ENCODE assay signal across 9 cellular contexts in the genomic region with DNA sequence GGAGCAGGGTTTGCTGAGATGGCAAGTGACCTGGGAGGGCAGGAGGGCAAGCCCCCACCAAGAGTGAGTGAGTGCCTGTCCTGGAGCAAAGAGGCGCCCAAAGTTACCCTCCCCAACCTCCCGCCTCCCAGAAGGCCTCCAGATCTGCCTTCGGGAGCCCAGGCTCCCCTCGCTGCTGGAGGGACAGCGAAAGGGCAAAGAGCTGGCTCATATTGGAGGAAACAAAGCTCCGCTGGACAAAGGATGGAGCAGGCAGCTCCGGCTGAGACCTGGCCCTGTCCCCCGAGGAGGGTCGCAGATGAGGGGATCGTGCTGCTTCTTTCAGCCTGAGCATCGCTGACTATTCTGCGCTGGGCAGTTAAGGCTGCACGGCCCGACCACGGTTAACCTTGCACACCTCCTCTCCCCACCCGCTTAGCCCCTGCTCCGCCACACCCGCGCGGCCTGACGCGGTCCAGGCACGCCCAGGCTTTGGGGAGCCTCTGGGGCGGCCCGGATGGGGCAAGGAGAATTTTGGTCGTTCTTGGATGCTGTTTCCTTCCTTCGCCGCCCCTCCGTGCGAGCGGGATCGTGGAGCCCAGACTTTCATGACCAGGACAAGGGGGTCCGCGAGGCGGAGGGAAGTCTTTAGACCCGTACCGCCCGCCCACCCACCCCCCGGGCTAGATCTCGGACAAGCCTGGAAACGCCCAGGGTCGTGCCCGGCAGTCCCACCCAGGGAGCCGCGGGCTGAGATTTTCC. TPM values are rescaled to one million over a fixed set of nuclear protein-coding genes. Genes with fewer than 3 reads are reported as not detected.
A peak's percentile ranks its signal among the peaks of the same experiment; 100 is the strongest.
DNase-seq lines count a peak whose midpoint lies in the region; ATAC-seq, FAIRE-seq and TF ChIP-seq lines count a peak whose summit lies in the region.
"Had no signal": no experiment of that assay in that cellular context is flagged by ENCODE, and none has a peak within 500 bp of the region (broad histone marks: within the 10 kb centered on the region; RNA-seq: fewer than 3 reads in every experiment).

No MANE protein-coding gene starts in this region.

- H3K4me1 ChIP-seq in HUES64 (ENCODE audit: insufficient read depth, low read length) (peaks cover 4% of the 10 kb centered on the region; the same call in 1 of the 2 replicates), HepG2 (ENCODE audit: insufficient read depth, low read length) (peaks cover 32% of the 10 kb centered on the region)

- H3K36me3 ChIP-seq in HUES64 (ENCODE audit: insufficient read depth, low read length): no peaks in the 10 kb centered on the region
- peaks cover 2% of the 10 kb centered on the region for H3K36me3 ChIP-seq in bronchial epithelial cell (ENCODE audit: control insufficient read depth, insufficient read depth, low read length)
- H3K36me3 ChIP-seq in HepG2 (replicated peaks in 1 of 2; ENCODE audit: control insufficient read depth in 1 of 2, insufficient read depth in 2 of 2, low read length in 2 of 2): no peaks in the 10 kb centered on the region

- H3K4me3 Mint-ChIP-seq in stimulated activated memory B cell treated with anti-CD40 and anti-IgM and Interleukin-4, amounts not matched to agents 10 μg/mL and 1 μg/mL and 100 μg/mL, for 72 hours: peak overlapping the region; percentile 32

- no peak for FAIRE-seq in bronchial epithelial cell (lab: Jason Lieb, UNC)
- no peak for FAIRE-seq in HepG2 (lab: Jason Lieb, UNC)

- in situ Hi-C loops in HepG2 (cut with HindIII; ENCODE audit: extremely low pct_ligation_motif_present, low pct_unique_long_range_greater_than_20kb): no loop called here

- no peak for DNase-seq in bronchial epithelial cell (ENCODE audit: low read depth)
- DNase-seq in HepG2 (ENCODE audit: low spot score): no peak
- no peak for DNase-seq in cerebellar nuclear complex (lab: John Stamatoyannopoulos, UW)
- no peak for DNase-seq in ureter (ENCODE audit: low spot score)
- DNase-seq: NCI-H2081 treated with DMSO at 0.1 percent for 48 hours had no signal

- no peak for TF ChIP-seq EP300 in HepG2 (IDR thresholded peaks at IDR 0.05; ENCODE audit: low read depth in 2 of 2, low read length in 2 of 2)
- TF ChIP-seq EP300 in HepG2 (CRISPR knock-in tag; IDR thresholded peaks at IDR 0.05; ENCODE audit: borderline replicate concordance): no peak

- BruUV-seq in HepG2 (replicated peaks; lab: Mats Ljungman, UMichigan): no TSS peak

- H3K9me3 ChIP-seq in HUES64 (ENCODE audit: insufficient read depth, low read depth, low read length): no peaks in the 10 kb centered on the region
- no peaks in the 10 kb centered on the region for H3K9me3 ChIP-seq in HepG2 (ENCODE audit: low read length)

- H3K4me3 ChIP-seq in HUES64 (ENCODE audit: low read length): peak overlapping the region; percentile 75
- H3K4me3 ChIP-seq in bronchial epithelial cell (ENCODE audit: low read depth, low read length): peak overlapping the region; percentile 55
- H3K4me3 ChIP-seq in HepG2 (replicated peaks in 1 of 3; ENCODE audit: insufficient read depth in 1 of 3, low read depth in 2 of 3, low read length in 3 of 3): peak overlapping the region; percentile 56 to 75 (median 66); a peak in 5 of 6 replicates

- H3K4me2 ChIP-seq in HepG2 (ENCODE audit: low read depth, low read length): peak overlapping the region; percentile 79

- CTCF ChIA-PET in HepG2 (lab: Yijun Ruan, JAX; ENCODE audit: low intra/inter-chr PET ratio, low total read pairs): no interaction called here

- intact Hi-C loops in HepG2 (cut with micrococcal nuclease; ENCODE audit: unreplicated experiment): no loop called here

- H3K9me3 Mint-ChIP-seq in stimulated activated memory B cell treated with anti-CD40 and anti-IgM and Interleukin-4, amounts not matched to agents 10 μg/mL and 1 μg/mL and 100 μg/mL, for 72 hours: no peaks in the 10 kb centered on the region

- 3% methylated on average over 44 of the region's 45 CpGs for WGBS in HUES64
- 24% methylated on average over 24 of the region's 45 CpGs for WGBS in HepG2 (ENCODE audit: low lambda C conversion rate)

- TF ChIP-seq POLR2A in HepG2 (IDR thresholded peaks at IDR 0.05; ENCODE audit: insufficient read depth in 1 of 2, low read depth in 2 of 2, low read length in 2 of 2): no peak

- no peak overlapping the region for H3K27ac Mint-ChIP-seq in stimulated activated memory B cell treated with anti-CD40 and anti-IgM and Interleukin-4, amounts not matched to agents 10 μg/mL and 1 μg/mL and 100 μg/mL, for 72 hours

- peaks cover 73% of the 10 kb centered on the region for H3K27me3 ChIP-seq in HUES64 (ENCODE audit: insufficient read depth, low read length)
- no peaks in the 10 kb centered on the region for H3K27me3 ChIP-seq in bronchial epithelial cell (ENCODE audit: control insufficient read depth, insufficient read depth, low read length)
- peaks cover 13 to 33% of the 10 kb centered on the region in 2 experiments for H3K27me3 ChIP-seq in HepG2 (ENCODE audit: control insufficient read depth in 1 of 2, insufficient read depth in 2 of 2, low read length in 2 of 2)

- no peaks in the 10 kb centered on the region for H4K20me1 ChIP-seq in HepG2 (ENCODE audit: insufficient read depth, low read length)

- POLR2A ChIA-PET in HepG2 (lab: Yijun Ruan, JAX): no interaction called here

- peaks cover 49% of the 10 kb centered on the region for H3K27me3 Mint-ChIP-seq in stimulated activated memory B cell treated with anti-CD40 and anti-IgM and Interleukin-4, amounts not matched to agents 10 μg/mL and 1 μg/mL and 100 μg/mL, for 72 hours

- H3K36me3 Mint-ChIP-seq in stimulated activated memory B cell treated with anti-CD40 and anti-IgM and Interleukin-4, amounts not matched to agents 10 μg/mL and 1 μg/mL and 100 μg/mL, for 72 hours: no peaks in the 10 kb centered on the region

- no peaks in the 10 kb centered on the region for H3K79me2 ChIP-seq in HepG2 (ENCODE audit: insufficient read depth, low read length)

- no peak overlapping the region for H3K27ac ChIP-seq in HUES64 (ENCODE audit: low read depth, low read length)
- no peak overlapping the region for H3K27ac ChIP-seq in HepG2 (ENCODE audit: extremely low read length, insufficient read depth, low read length)

- ATAC-seq in HepG2 (peak; percentile 1; the same call in 2 of the 3 replicates), GM18861 (IDR thresholded peaks at IDR 0.05; ENCODE audit: unreplicated experiment) (no peak), GM18520 (IDR thresholded peaks at IDR 0.05; ENCODE audit: unreplicated experiment) (no peak)
- ATAC-seq in stimulated activated memory B cell treated with anti-CD40 and anti-IgM and Interleukin-4, amounts not matched to agents 10 μg/mL and 1 μg/mL and 100 μg/mL, for 72 hours: no peak

- TF ChIP-seq CTCF in bronchial epithelial cell (IDR thresholded peaks at IDR 0.05; ENCODE audit: insufficient read depth, low read length, severe bottlenecking) (no peak), HepG2 (CRISPR knock-in tag; IDR thresholded peaks at IDR 0.05) (no peak)

- peaks cover 22% of the 10 kb centered on the region for H3K4me1 Mint-ChIP-seq in stimulated activated memory B cell treated with anti-CD40 and anti-IgM and Interleukin-4, amounts not matched to agents 10 μg/mL and 1 μg/mL and 100 μg/mL, for 72 hours

- H2AFZ ChIP-seq in HepG2 (ENCODE audit: low read length): no peak overlapping the region

- TF ChIP-seq RAD21 in HepG2 (CRISPR knock-in tag; IDR thresholded peaks at IDR 0.05): no peak

- H3K9ac ChIP-seq in HUES64 (ENCODE audit: low read depth, low read length) (peak overlapping the region; percentile 9; the same call in 1 of the 2 replicates), HepG2 (ENCODE audit: insufficient read depth, low read depth, low read length) (no peak overlapping the region)

RNA-seq across cellular contexts. Expression of a gene that starts 0.7 kb away (rescaled TPM):
- 19.6 TPM for polyA plus RNA-seq in HUES64 (2013, experiment 1 of 2)
- 24.5 TPM for polyA plus RNA-seq in HUES64 (2013, experiment 2 of 2)
- total RNA-seq in bronchial epithelial cell (24.2 and 45.7 TPM in 2 replicates), HepG2 (2016; rRNA removed; fragmentation: Illumina TruSeq; extraction: Trizol) (10.1 and 11.4 TPM in 2 replicates), ureter (93.5 TPM)
- total RNA-seq in HepG2 (2016; cell fraction: cytosol; rRNA removed; fragmentation: Illumina TruSeq; extraction: Trizol; ENCODE audit: low read depth): 2.1 and 3.6 TPM in 2 replicates
- 9.3 and 12.3 TPM in 2 replicates for total RNA-seq in HepG2 (2016; cell fraction: insoluble cytoplasmic fraction; rRNA removed; fragmentation: Illumina TruSeq; extraction: Trizol)
- 4.6 and 5.7 TPM in 2 replicates for total RNA-seq in HepG2 (2016; cell fraction: membrane; rRNA removed; fragmentation: Illumina TruSeq; extraction: Trizol)
- 8.0 and 8.9 TPM in 2 replicates for total RNA-seq in HepG2 (2016; cell fraction: nucleus; rRNA removed; fragmentation: Illumina TruSeq; extraction: Trizol)
- 12.4 and 12.8 TPM in 2 replicates for polyA plus RNA-seq in HepG2 (2011; rRNA removed)
- polyA plus RNA-seq in HepG2 (2011; cell fraction: cytosol; rRNA removed): 7.2 and 10.7 TPM in 2 replicates
- 30.9 and 33.2 TPM in 2 replicates for polyA plus RNA-seq in HepG2 (2011; cell fraction: nucleus; rRNA removed)
- polyA plus RNA-seq in HepG2 (2012): 10.6 and 11.1 TPM in 2 replicates
- polyA plus RNA-seq in HepG2 (2016; cell fraction: cytosol; fragmentation: Illumina TruSeq; extraction: Trizol; ENCODE audit: low read depth): 2.2 and 2.7 TPM in 2 replicates
- polyA plus RNA-seq in HepG2 (2016; cell fraction: insoluble cytoplasmic fraction; fragmentation: Illumina TruSeq; extraction: Trizol; ENCODE audit: low read depth): 6.8 and 9.0 TPM in 2 replicates
- 3.9 and 5.6 TPM in 2 replicates for polyA plus RNA-seq in HepG2 (2016; cell fraction: membrane; fragmentation: Illumina TruSeq; extraction: Trizol; ENCODE audit: low read depth)
- polyA plus RNA-seq in HepG2 (2016; cell fraction: nucleus; fragmentation: Illumina TruSeq; extraction: Trizol; ENCODE audit: insufficient read depth, low read depth): 13.4 and 22.2 TPM in 2 replicates
- 2.2 and 34.5 TPM in 2 replicates for polyA minus RNA-seq in HepG2 (2011; rRNA and poly(A)+ RNA removed; ENCODE audit: low replicate concordance)
- polyA minus RNA-seq in HepG2 (2011; cell fraction: cytosol; rRNA and poly(A)+ RNA removed): 11.5 and 15.0 TPM in 2 replicates
- polyA minus RNA-seq in HepG2 (2011; cell fraction: nucleus; rRNA and poly(A)+ RNA removed): 8.4 and 11.8 TPM in 2 replicates

RNA-seq across cellular contexts. Expression of a gene that starts 10.2 kb away (rescaled TPM):
- 2.6 TPM for polyA plus RNA-seq in HUES64 (2013, experiment 1 of 2)
- polyA plus RNA-seq in HUES64 (2013, experiment 2 of 2): 1.6 TPM
- total RNA-seq in bronchial epithelial cell: 0.26 TPM in 2 replicates
- not detected in 2 replicates for total RNA-seq in HepG2 (2016; rRNA removed; fragmentation: Illumina TruSeq; extraction: Trizol)
- total RNA-seq in HepG2 (2016; cell fraction: cytosol; rRNA removed; fragmentation: Illumina TruSeq; extraction: Trizol; ENCODE audit: low read depth): not detected in 2 replicates
- not detected in 2 replicates for total RNA-seq in HepG2 (2016; cell fraction: insoluble cytoplasmic fraction; rRNA removed; fragmentation: Illumina TruSeq; extraction: Trizol)
- total RNA-seq in HepG2 (2016; cell fraction: membrane; rRNA removed; fragmentation: Illumina TruSeq; extraction: Trizol): not detected in 2 replicates
- total RNA-seq in HepG2 (2016; cell fraction: nucleus; rRNA removed; fragmentation: Illumina TruSeq; extraction: Trizol): not detected in 2 replicates
- 0.09 and 0.13 TPM in 2 replicates for polyA plus RNA-seq in HepG2 (2011; rRNA removed)
- polyA plus RNA-seq in HepG2 (2011; cell fraction: cytosol; rRNA removed): 0.01 TPM in 1 of 2 replicates, not detected in the other
- 0.56 and 0.99 TPM in 2 replicates for polyA plus RNA-seq in HepG2 (2011; cell fraction: nucleus; rRNA removed)
- polyA plus RNA-seq in HepG2 (2012): 0.47 and 0.54 TPM in 2 replicates
- not detected in 2 replicates for polyA plus RNA-seq in HepG2 (2016; cell fraction: cytosol; fragmentation: Illumina TruSeq; extraction: Trizol; ENCODE audit: low read depth)
- not detected in 2 replicates for polyA plus RNA-seq in HepG2 (2016; cell fraction: insoluble cytoplasmic fraction; fragmentation: Illumina TruSeq; extraction: Trizol; ENCODE audit: low read depth)
- not detected in 2 replicates for polyA plus RNA-seq in HepG2 (2016; cell fraction: membrane; fragmentation: Illumina TruSeq; extraction: Trizol; ENCODE audit: low read depth)
- polyA plus RNA-seq in HepG2 (2016; cell fraction: nucleus; fragmentation: Illumina TruSeq; extraction: Trizol; ENCODE audit: insufficient read depth, low read depth): not detected in 2 replicates
- polyA minus RNA-seq in HepG2 (2011; rRNA and poly(A)+ RNA removed; ENCODE audit: low replicate concordance): 0.40 TPM in 1 of 2 replicates, not detected in the other
- polyA minus RNA-seq in HepG2 (2011; cell fraction: cytosol; rRNA and poly(A)+ RNA removed): not detected in 2 replicates
- polyA minus RNA-seq in HepG2 (2011; cell fraction: nucleus; rRNA and poly(A)+ RNA removed): 0.77 and 0.99 TPM in 2 replicates
- 5.6 TPM for total RNA-seq in ureter

RNA-seq across cellular contexts. Expression of a gene that starts 38.2 kb away (rescaled TPM):
- 2.9 TPM for polyA plus RNA-seq in HUES64 (2013, experiment 1 of 2)
- polyA plus RNA-seq in HUES64 (2013, experiment 2 of 2): 2.5 TPM
- total RNA-seq in bronchial epithelial cell (121 and 171 TPM in 2 replicates), HepG2 (2016; rRNA removed; fragmentation: Illumina TruSeq; extraction: Trizol) (3.2 and 4.0 TPM in 2 replicates), ureter (46.4 TPM)
- 4.3 and 5.3 TPM in 2 replicates for total RNA-seq in HepG2 (2016; cell fraction: cytosol; rRNA removed; fragmentation: Illumina TruSeq; extraction: Trizol; ENCODE audit: low read depth)
- total RNA-seq in HepG2 (2016; cell fraction: insoluble cytoplasmic fraction; rRNA removed; fragmentation: Illumina TruSeq; extraction: Trizol): 2.3 and 4.1 TPM in 2 replicates
- 3.3 and 5.4 TPM in 2 replicates for total RNA-seq in HepG2 (2016; cell fraction: membrane; rRNA removed; fragmentation: Illumina TruSeq; extraction: Trizol)
- total RNA-seq in HepG2 (2016; cell fraction: nucleus; rRNA removed; fragmentation: Illumina TruSeq; extraction: Trizol): 2.0 and 2.1 TPM in 2 replicates
- polyA plus RNA-seq in HepG2 (2011; rRNA removed): 5.3 and 7.5 TPM in 2 replicates
- 5.6 and 9.0 TPM in 2 replicates for polyA plus RNA-seq in HepG2 (2011; cell fraction: cytosol; rRNA removed)
- 8.6 and 9.9 TPM in 2 replicates for polyA plus RNA-seq in HepG2 (2011; cell fraction: nucleus; rRNA removed)
- 2.1 and 2.6 TPM in 2 replicates for polyA plus RNA-seq in HepG2 (2012)
- polyA plus RNA-seq in HepG2 (2016; cell fraction: cytosol; fragmentation: Illumina TruSeq; extraction: Trizol; ENCODE audit: low read depth): 4.2 and 6.5 TPM in 2 replicates
- 2.0 and 2.3 TPM in 2 replicates for polyA plus RNA-seq in HepG2 (2016; cell fraction: insoluble cytoplasmic fraction; fragmentation: Illumina TruSeq; extraction: Trizol; ENCODE audit: low read depth)
- polyA plus RNA-seq in HepG2 (2016; cell fraction: membrane; fragmentation: Illumina TruSeq; extraction: Trizol; ENCODE audit: low read depth): 3.5 and 5.1 TPM in 2 replicates
- polyA plus RNA-seq in HepG2 (2016; cell fraction: nucleus; fragmentation: Illumina TruSeq; extraction: Trizol; ENCODE audit: insufficient read depth, low read depth): 2.0 and 2.9 TPM in 2 replicates
- polyA minus RNA-seq in HepG2 (2011; rRNA and poly(A)+ RNA removed; ENCODE audit: low replicate concordance): 1.2 and 3.8 TPM in 2 replicates
- polyA minus RNA-seq in HepG2 (2011; cell fraction: cytosol; rRNA and poly(A)+ RNA removed): 0.89 TPM in 1 of 2 replicates, not detected in the other
- 6.2 and 7.3 TPM in 2 replicates for polyA minus RNA-seq in HepG2 (2011; cell fraction: nucleus; rRNA and poly(A)+ RNA removed)
